Comparison of ENCODE assay signal across 1 cellular context in genomic region chr22:50530857-50531545, GRCh38.
TF ChIP-seq lines count a peak whose summit lies in the region.

No MANE protein-coding gene starts in this region.

TF ChIP-seq in A549, 52 proteins besides CTCF, POLR2A, EP300 and RAD21:
- no peak for TF ChIP-seq CHD4 (IDR thresholded peaks at IDR 0.05; ENCODE audit: borderline replicate concordance)
- TF ChIP-seq EHF (CRISPR knock-in tag; IDR thresholded peaks at IDR 0.05), result 0 out of 2 replicates have a peak, but pooled peaks have one; percentile 23
- 0 out of 2 replicates have a peak, but pooled peaks have one; percentile 15 for TF ChIP-seq TFCP2L1 (CRISPR knock-in tag; IDR thresholded peaks at IDR 0.05)
- TF ChIP-seq CBX8 (IDR thresholded peaks at IDR 0.05), result no peak
- TF ChIP-seq PBX3 (IDR thresholded peaks at IDR 0.05), result peak; percentile 35; the same call in 1 of the 2 replicates
- no peak for TF ChIP-seq NPAS2 (CRISPR knock-in tag; IDR thresholded peaks at IDR 0.05; ENCODE audit: borderline replicate concordance)
- no peak for TF ChIP-seq HOXB5 (CRISPR knock-in tag; IDR thresholded peaks at IDR 0.05)
- peak in 1 of 2 experiments; percentile 21; a peak in 2 of 5 replicates for TF ChIP-seq JUN (IDR thresholded peaks at IDR 0.05)
